21 cellular contexts compared by ENCODE assay signal in the genomic region with DNA sequence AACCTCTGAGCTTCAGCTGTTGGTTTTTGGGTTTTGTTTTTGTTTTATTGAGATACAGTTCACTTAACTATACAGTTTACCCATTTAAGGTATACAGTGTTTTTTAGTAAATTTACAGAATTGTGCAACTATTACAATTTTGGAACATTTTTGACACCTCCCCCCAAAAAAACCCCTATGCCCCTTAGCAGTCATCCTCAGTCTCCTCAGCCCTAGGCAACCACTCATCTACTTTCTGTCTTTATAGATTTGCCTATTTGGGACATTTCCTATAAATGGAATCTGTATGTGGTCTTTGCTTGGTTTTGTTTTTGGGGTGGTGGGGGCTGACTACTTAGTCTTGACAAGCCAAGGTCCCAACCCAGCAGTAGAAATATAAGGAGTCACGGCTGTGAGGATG. TPM values are rescaled to one million over a fixed set of nuclear protein-coding genes. Genes with fewer than 3 reads are reported as not detected.
DNase-seq lines count a peak whose midpoint lies in the region; ATAC-seq and TF ChIP-seq lines count a peak whose summit lies in the region.
"Had no signal": no experiment of that assay in that cellular context is flagged by ENCODE, and none has a peak within 500 bp of the region (broad histone marks: within the 10 kb centered on the region; RNA-seq: fewer than 3 reads in every experiment).

No MANE protein-coding gene starts in this region.

- POLR2A ChIA-PET in CD8-positive, alpha-beta T cell (lab: Charles Lee): interaction anchor here (1.0 to 1.3 kb wide), 2 partner anchors 13 to 26 kb away, joined by 3 to 4 read pairs; a partner anchor contains a TSS
- POLR2A ChIA-PET in HEK293 (lab: Yijun Ruan, JAX): interaction anchor here (0.8 to 5.0 kb wide), 6 partner anchors 10 to 105 kb away, joined by 3 to 22 read pairs (median 8); a partner anchor contains a TSS

- CTCF ChIA-PET in activated naive CD4-positive, alpha-beta T cell treated with anti-CD3 and anti-CD28 coated beads for 36 hours (lab: Charles Lee): no interaction called here
- CTCF ChIA-PET in CD8-positive, alpha-beta T cell (lab: Charles Lee): interaction anchor here (1.0 to 1.2 kb wide), 2 partner anchors 30 to 110 kb away, joined by 3 read pairs; no protein-coding TSS in a partner anchor
- CTCF ChIA-PET in HEK293 (lab: Yijun Ruan, JAX): interaction anchor here (1.2 to 1.5 kb wide), 3 partner anchors 110 to 132 kb away, joined by 3 to 7 read pairs (median 4); no protein-coding TSS in a partner anchor

- TF ChIP-seq CTCF in CD8-positive, alpha-beta T cell (IDR thresholded peaks at IDR 0.05): no peak
- TF ChIP-seq CTCF in HEK293 (tag by site-specific recombination; IDR thresholded peaks at IDR 0.05) (no peak), nephron progenitor cell (IDR thresholded peaks at IDR 0.05) (no peak)

- peaks cover 30% of the 10 kb centered on the region for H3K36me3 Mint-ChIP-seq in activated naive CD4-positive, alpha-beta T cell treated with anti-CD3 and anti-CD28 coated beads for 36 hours (ENCODE audit: low read depth)
- H3K36me3 Mint-ChIP-seq in CD8-positive, alpha-beta T cell: peaks cover 76% of the 10 kb centered on the region
- H3K36me3 Mint-ChIP-seq in nephron progenitor cell (ENCODE audit: low read depth): peaks cover 85% of the 10 kb centered on the region

- no peaks in the 10 kb centered on the region for H3K9me3 ChIP-seq in CD8-positive, alpha-beta T cell (ENCODE audit: low read length)
- H3K9me3 ChIP-seq in HEK293 (ENCODE audit: control insufficient read depth, insufficient read depth, low read depth, low read length): no peaks in the 10 kb centered on the region
- H3K9me3 ChIP-seq: Caco-2 had no signal

- H3K27me3 Mint-ChIP-seq in activated naive CD4-positive, alpha-beta T cell treated with anti-CD3 and anti-CD28 coated beads for 36 hours (ENCODE audit: low read depth): no peaks in the 10 kb centered on the region
- no peaks in the 10 kb centered on the region for H3K27me3 Mint-ChIP-seq in CD8-positive, alpha-beta T cell (ENCODE audit: low read depth)
- no peaks in the 10 kb centered on the region for H3K27me3 Mint-ChIP-seq in nephron progenitor cell (ENCODE audit: low read depth, poor library complexity)
- H3K27me3 Mint-ChIP-seq: CD4-positive, alpha-beta memory T cell had no signal

- intact Hi-C loops in activated naive CD4-positive, alpha-beta T cell treated with anti-CD3 and anti-CD28 coated beads for 36 hours (cut with micrococcal nuclease): no loop called here
- intact Hi-C loops in CD8-positive, alpha-beta T cell (cut with DNase I, micrococcal nuclease): no loop called here

- no peaks in the 10 kb centered on the region for H3K27me3 ChIP-seq in CD8-positive, alpha-beta T cell (ENCODE audit: insufficient read depth, low read length)

- no peak for DNase-seq in activated naive CD4-positive, alpha-beta T cell treated with anti-CD3 and anti-CD28 coated beads for 36 hours
- no peak for DNase-seq in activated naive CD4-positive, alpha-beta T cell treated with anti-CD3 and anti-CD28 coated beads, Interleukin-2, amount 50 U/mL, for 16 hours
- no peak for DNase-seq in CD8-positive, alpha-beta T cell
- DNase-seq in nephron progenitor cell: no peak
- no peak for DNase-seq in stimulated activated CD4-positive, alpha-beta T cell treated with anti-CD3 and anti-CD28 coated beads, Interleukin-2, amount 100 ng/mL, for 24 hours
- DNase-seq: C1 segment of cervical spinal cord; Caco-2; CD4-positive, alpha-beta memory T cell; HCEC 1CT; NCI-H1048; NCI-H1417; NCI-H1694; NCI-H2029 treated with DMSO at 0.1 percent for 48 hours; NCI-H446 treated with DMSO at 0.1 percent for 48 hours; NCI-H526; NCI-H82; NK-92 treated with Interleukin-12 subunit alpha and Interleukin-12 subunit beta, amount 100 ng/mL, for 24 hours; PC-3 had no signal

- H3K4me3 ChIP-seq in CD8-positive, alpha-beta T cell (ENCODE audit: low read depth, low read length): no peak overlapping the region
- H3K4me3 ChIP-seq in HEK293 (ENCODE audit: low read depth, low read length): no peak overlapping the region

- no peaks in the 10 kb centered on the region for H3K9me3 Mint-ChIP-seq in activated naive CD4-positive, alpha-beta T cell treated with anti-CD3 and anti-CD28 coated beads for 36 hours
- no peaks in the 10 kb centered on the region for H3K9me3 Mint-ChIP-seq in CD8-positive, alpha-beta T cell
- H3K9me3 Mint-ChIP-seq in nephron progenitor cell: no peaks in the 10 kb centered on the region

- H3K27ac Mint-ChIP-seq in activated naive CD4-positive, alpha-beta T cell treated with anti-CD3 and anti-CD28 coated beads for 36 hours: peak overlapping the region; percentile 8
- peak overlapping the region; percentile 45 for H3K27ac Mint-ChIP-seq in CD8-positive, alpha-beta T cell
- peak overlapping the region; percentile 51 for H3K27ac Mint-ChIP-seq in nephron progenitor cell

- no peak overlapping the region for H3K4me3 Mint-ChIP-seq in activated naive CD4-positive, alpha-beta T cell treated with anti-CD3 and anti-CD28 coated beads for 36 hours
- no peak overlapping the region for H3K4me3 Mint-ChIP-seq in CD8-positive, alpha-beta T cell
- H3K4me3 Mint-ChIP-seq in nephron progenitor cell: no peak overlapping the region
- H3K4me3 Mint-ChIP-seq: CD4-positive, alpha-beta memory T cell had no signal

- H3K36me3 ChIP-seq in CD8-positive, alpha-beta T cell (ENCODE audit: insufficient read depth, low read length): peaks cover 11% of the 10 kb centered on the region
- peaks cover 53 to 78% of the 10 kb centered on the region in 2 experiments for H3K36me3 ChIP-seq in HEK293 (ENCODE audit: control insufficient read depth in 2 of 2, insufficient read depth in 1 of 2, low read length in 2 of 2)

- no peaks in the 10 kb centered on the region for H3K4me1 ChIP-seq in CD8-positive, alpha-beta T cell (ENCODE audit: insufficient read depth, low read length)
- no peaks in the 10 kb centered on the region for H3K4me1 ChIP-seq in HEK293 (ENCODE audit: control insufficient read depth, insufficient read depth, low read length)
- H3K4me1 ChIP-seq: Caco-2 had no signal

- no peak overlapping the region for H3K27ac ChIP-seq in CD8-positive, alpha-beta T cell (ENCODE audit: low read depth, low read length)
- H3K27ac ChIP-seq in HEK293 (ENCODE audit: extremely low read depth, low read depth, low read length): no peak overlapping the region
- H3K27ac ChIP-seq: HL-60 had no signal

- ATAC-seq in CD8-positive, alpha-beta T cell: no peak
- no peak for ATAC-seq in GM18520 (IDR thresholded peaks at IDR 0.05; ENCODE audit: unreplicated experiment)
- ATAC-seq: PC-3 had no signal

- H3K4me1 Mint-ChIP-seq in activated naive CD4-positive, alpha-beta T cell treated with anti-CD3 and anti-CD28 coated beads for 36 hours (ENCODE audit: low read depth): peaks cover 5% of the 10 kb centered on the region
- H3K4me1 Mint-ChIP-seq in CD8-positive, alpha-beta T cell (ENCODE audit: low read depth): no peaks in the 10 kb centered on the region
- no peaks in the 10 kb centered on the region for H3K4me1 Mint-ChIP-seq in nephron progenitor cell

TF ChIP-seq in HEK293, 187 proteins besides CTCF, POLR2A, EP300 and RAD21:
- TF ChIP-seq ZNF248 (tag by site-specific recombination; IDR thresholded peaks at IDR 0.05) (no peak), ZNF664 (tag by site-specific recombination; IDR thresholded peaks at IDR 0.05) (peak; percentile 89)

RNA-seq across cellular contexts. Expression of a gene that starts 12.5 kb away (rescaled TPM):
- total RNA-seq in activated naive CD4-positive, alpha-beta T cell treated with anti-CD3 and anti-CD28 coated beads for 36 hours: 10 to 100 TPM; 31.0 to 32.7 TPM
- total RNA-seq in CD8-positive, alpha-beta T cell: 10 to 100 TPM; 20.1 to 20.2 TPM

RNA-seq across cellular contexts. Expression of a gene that starts 19.8 kb away (rescaled TPM):
- 10 to 100 TPM; 21.9 to 22.1 TPM for total RNA-seq in activated naive CD4-positive, alpha-beta T cell treated with anti-CD3 and anti-CD28 coated beads for 36 hours
- 1 to 10 TPM; 5.2 to 5.4 TPM for total RNA-seq in CD8-positive, alpha-beta T cell

RNA-seq across cellular contexts. Expression of a gene that starts 19.8 kb away (rescaled TPM):
- total RNA-seq in activated naive CD4-positive, alpha-beta T cell treated with anti-CD3 and anti-CD28 coated beads for 36 hours: 10 to 100 TPM; 58.6 to 58.9 TPM
- total RNA-seq in CD8-positive, alpha-beta T cell: 10 to 100 TPM; 20.9 to 21.7 TPM

RNA-seq across cellular contexts. Expression of a gene that starts 20.1 kb away (rescaled TPM):
- 10 to 100 TPM; 80.6 to 85.1 TPM for total RNA-seq in activated naive CD4-positive, alpha-beta T cell treated with anti-CD3 and anti-CD28 coated beads for 36 hours
- 10 to 100 TPM; 14.5 to 15.3 TPM for total RNA-seq in CD8-positive, alpha-beta T cell

RNA-seq across cellular contexts. Expression of a gene that starts 25.4 kb away (rescaled TPM):
- total RNA-seq in activated naive CD4-positive, alpha-beta T cell treated with anti-CD3 and anti-CD28 coated beads for 36 hours: 10 to 100 TPM; 87.7 to 95.1 TPM
- 10 to 100 TPM; 38.9 to 41.6 TPM for total RNA-seq in CD8-positive, alpha-beta T cell
